In the genomic region with DNA sequence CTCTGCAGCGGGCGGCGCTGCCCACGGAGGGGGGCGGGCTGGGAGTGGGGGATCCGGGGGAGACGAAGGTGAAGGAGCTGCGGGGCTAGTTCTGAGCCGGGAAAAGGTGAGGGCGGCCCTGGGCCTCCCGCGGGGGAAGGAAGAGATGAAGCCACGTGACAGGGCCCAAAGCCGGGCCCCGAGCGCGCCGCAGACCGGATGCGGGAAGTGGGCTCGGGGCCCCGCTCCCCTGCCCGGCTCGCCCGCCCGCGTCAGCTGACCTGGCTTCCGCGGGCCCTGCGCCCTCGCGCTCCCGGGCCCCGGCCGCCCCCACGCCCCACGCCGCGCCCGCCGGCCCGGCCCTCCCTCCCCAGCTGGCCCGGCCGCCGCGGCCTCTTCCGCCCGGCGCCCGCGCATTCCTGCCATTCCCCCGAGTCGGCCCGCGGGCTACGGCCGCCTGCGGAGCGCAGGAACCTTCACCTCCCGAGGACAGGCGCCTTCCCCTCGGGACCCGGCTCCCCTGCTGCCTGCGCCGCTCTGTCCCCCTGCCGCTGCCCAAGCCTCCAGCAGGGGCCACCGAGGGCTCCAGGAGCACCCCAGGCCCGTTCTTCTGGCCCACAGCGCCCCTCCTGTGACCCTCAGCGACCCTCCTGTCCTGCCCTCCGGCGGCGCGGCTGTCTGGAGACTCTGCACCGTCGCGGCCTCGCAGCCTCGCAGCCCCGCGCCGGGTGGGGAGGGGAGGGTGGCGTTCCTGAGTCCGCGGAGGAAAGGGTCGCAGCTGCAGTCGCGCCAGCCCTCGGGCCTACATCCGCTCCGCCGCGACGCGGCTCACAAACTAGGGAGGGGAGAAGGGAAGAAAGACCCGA, we compare ENCODE assay signal across 8 cellular contexts. TPM values are rescaled to one million over a fixed set of nuclear protein-coding genes. Genes with fewer than 3 reads are reported as not detected.
DNase-seq lines count a peak whose midpoint lies in the region; ATAC-seq and TF ChIP-seq lines count a peak whose summit lies in the region.

No MANE protein-coding gene starts in this region.

- H3K4me3 Mint-ChIP-seq in activated naive CD4-positive, alpha-beta T cell treated with anti-CD3 and anti-CD28 coated beads for 36 hours = peak overlapping the region; percentile 74

- peaks cover 58% of the 10 kb centered on the region for H3K4me1 Mint-ChIP-seq in activated naive CD4-positive, alpha-beta T cell treated with anti-CD3 and anti-CD28 coated beads for 36 hours (ENCODE audit: low read depth)

- CTCF ChIA-PET in BJ (lab: Yijun Ruan, JAX) = interaction anchor here (0.5 to 1.6 kb wide), 5 partner anchors 10 to 113 kb away, joined by 3 to 4 read pairs (median 3); no protein-coding TSS in a partner anchor
- CTCF ChIA-PET in activated naive CD4-positive, alpha-beta T cell treated with anti-CD3 and anti-CD28 coated beads for 36 hours (lab: Charles Lee) = interaction anchor here (0.8 to 1.5 kb wide), 3 partner anchors 23 to 67 kb away, joined by 3 to 4 read pairs (median 3); no protein-coding TSS in a partner anchor

- DNase-seq in BJ (ENCODE audit: low read depth) (no peak), globus pallidus (ENCODE audit: low spot score) (peak; percentile 69), occipital lobe (lab: John Stamatoyannopoulos, UW) (peak; percentile 35), testis (peak; percentile 80)
- DNase-seq in activated naive CD4-positive, alpha-beta T cell treated with anti-CD3 and anti-CD28 coated beads for 36 hours = peak; percentile 81

- WGBS in testis, 2 donors = 10 to 13% methylated on average over 30 to 80 of the region's 96 CpGs

- H3K4me3 ChIP-seq in BJ (ENCODE audit: low read depth, low read length) (peak overlapping the region; percentile 35), testis (peak overlapping the region; percentile 58 to 70)

- no peaks in the 10 kb centered on the region for H3K36me3 Mint-ChIP-seq in activated naive CD4-positive, alpha-beta T cell treated with anti-CD3 and anti-CD28 coated beads for 36 hours (ENCODE audit: low read depth)

- H3K9me3 Mint-ChIP-seq in activated naive CD4-positive, alpha-beta T cell treated with anti-CD3 and anti-CD28 coated beads for 36 hours = no peaks in the 10 kb centered on the region

- peak overlapping the region; percentile 94 to 97 for H3K27ac ChIP-seq in testis

- peak; percentile 63; the same call in 1 of the 2 replicates for TF ChIP-seq POLR2A in Raji (IDR thresholded peaks at IDR 0.05; ENCODE audit: insufficient read depth, low read depth, low read length)
- no peak for TF ChIP-seq POLR2A in testis (IDR thresholded peaks at IDR 0.05)

- H3K4me1 ChIP-seq in testis = peaks cover 30% of the 10 kb centered on the region

- POLR2A ChIA-PET in BJ (lab: Charles Lee) = no interaction called here

- intact Hi-C loops in activated naive CD4-positive, alpha-beta T cell treated with anti-CD3 and anti-CD28 coated beads for 36 hours (cut with micrococcal nuclease) = loop anchor here (1.0 to 2.0 kb wide), 2 partner anchors 66 to 109 kb away; partner anchors contain the start of gene WNK1
- intact Hi-C loops in testis (cut with DNase I; ENCODE audit: low total_unique reads) = loop anchor here (10.0 kb wide), 2 partner anchors 68 to 112 kb away; partner anchors contain the start of gene WNK1

- peak overlapping the region; percentile 81 for H3K27ac Mint-ChIP-seq in activated naive CD4-positive, alpha-beta T cell treated with anti-CD3 and anti-CD28 coated beads for 36 hours

- ATAC-seq in GM19043 (IDR thresholded peaks at IDR 0.05; ENCODE audit: low read depth, unreplicated experiment) (peak; percentile 67), HG03354 (IDR thresholded peaks at IDR 0.05; ENCODE audit: poor library complexity, severe bottlenecking, unreplicated experiment) (peak; percentile 70)

- no peaks in the 10 kb centered on the region for H3K36me3 ChIP-seq in BJ (ENCODE audit: control insufficient read depth, insufficient read depth, low read length)
- no peaks in the 10 kb centered on the region for H3K36me3 ChIP-seq in testis (ENCODE audit: low read depth, missing control alignments)

- TF ChIP-seq CTCF in BJ (IDR thresholded peaks at IDR 0.05; ENCODE audit: insufficient read depth, low read depth, low read length) (peak; percentile 41), testis (IDR thresholded peaks at IDR 0.05) (peak in 2 of 3 experiments; percentile 30 to 37)

- H3K27me3 Mint-ChIP-seq in activated naive CD4-positive, alpha-beta T cell treated with anti-CD3 and anti-CD28 coated beads for 36 hours (ENCODE audit: low read depth) = no peaks in the 10 kb centered on the region

- no peaks in the 10 kb centered on the region; the same call in 1 of the 2 replicates for H3K27me3 ChIP-seq in BJ (ENCODE audit: control insufficient read depth, insufficient read depth, low read length)
- H3K27me3 ChIP-seq in testis = no peaks in the 10 kb centered on the region

- H3K9me3 ChIP-seq in testis = no peaks in the 10 kb centered on the region

RNA-seq across cellular contexts. Expression of gene NINJ2, which starts 20.4 kb away (rescaled TPM):
- polyA plus RNA-seq in BJ (2011; rRNA removed) (0.32 and 0.55 TPM in 2 replicates), testis (ENCODE audit: insufficient read depth, low read depth, low replicate concordance) (11.2 TPM)
- polyA minus RNA-seq in BJ (2011; rRNA and poly(A)+ RNA removed) = 0.57 TPM in 1 of 2 replicates, not detected in the other
- total RNA-seq in activated naive CD4-positive, alpha-beta T cell treated with anti-CD3 and anti-CD28 coated beads for 36 hours = 1 to 10 TPM; 1.8 to 2.5 TPM
- total RNA-seq in occipital lobe (0.31 TPM), testis (10 to 100 TPM in 1 of 2 donors, 1 to 10 TPM in 1; 9.2 to 17.3 TPM)
